ENCODE assay signal across 19 cellular contexts in the genomic region with DNA sequence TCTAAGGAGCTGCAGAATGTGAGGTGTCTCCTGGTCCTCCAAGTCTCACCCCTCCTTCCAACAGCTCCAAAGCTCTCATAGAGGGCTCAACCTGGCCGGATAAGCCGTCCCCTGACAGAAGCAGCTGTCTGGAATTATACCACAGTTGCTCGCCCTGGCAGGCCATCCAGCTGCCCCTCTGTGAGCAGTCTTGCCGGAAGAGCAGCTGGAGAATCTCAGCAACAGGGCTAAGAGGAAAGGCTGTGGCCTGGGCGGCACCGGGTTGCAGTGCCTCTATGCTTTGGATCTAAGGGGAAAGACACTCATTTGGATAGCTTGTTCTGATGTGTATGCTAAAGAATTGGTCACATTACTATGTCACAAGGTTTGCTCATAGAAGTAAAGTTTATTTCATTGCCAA. TPM values are rescaled to one million over a fixed set of nuclear protein-coding genes. Genes with fewer than 3 reads are reported as not detected.
A peak's percentile ranks its signal among the peaks of the same experiment; 100 is the strongest.
DNase-seq lines count a peak whose midpoint lies in the region; ATAC-seq and TF ChIP-seq lines count a peak whose summit lies in the region.
"Had no signal": no experiment of that assay in that cellular context is flagged by ENCODE, and none has a peak within 500 bp of the region (broad histone marks: within the 10 kb centered on the region; RNA-seq: fewer than 3 reads in every experiment).

No MANE protein-coding gene starts in this region.

- H3K27me3 Mint-ChIP-seq in endodermal cell (ENCODE audit: insufficient read depth) = no peaks in the 10 kb centered on the region
- H3K27me3 Mint-ChIP-seq: activated CD8-positive, alpha-beta T cell treated with anti-CD3 and anti-CD28 coated beads for 36 hours had no signal

- H2AK9ac ChIP-seq in IMR-90 (replicated peaks; ENCODE audit: low read depth, low read length, poor library complexity) = no peak overlapping the region

- H3K4me2 ChIP-seq in IMR-90 (ENCODE audit: low read depth, low read length) = peak overlapping the region; percentile 37; the same call in 1 of the 2 replicates

- no peak overlapping the region for H4K91ac ChIP-seq in IMR-90 (ENCODE audit: insufficient read depth, low read depth, low read length)

- no peak overlapping the region for H2BK5ac ChIP-seq in IMR-90 (ENCODE audit: low read depth, low read length, poor library complexity, severe bottlenecking)

- no peak overlapping the region for H2AK5ac ChIP-seq in IMR-90 (ENCODE audit: low read depth, low read length)

- H3K4me1 ChIP-seq in IMR-90 (ENCODE audit: control insufficient read depth, insufficient read depth, low read length) (peaks cover 11% of the 10 kb centered on the region), endodermal cell (ENCODE audit: control insufficient read depth, insufficient read depth, low read length) (no peaks in the 10 kb centered on the region), psoas muscle (peaks cover 91% of the 10 kb centered on the region)
- H3K4me1 ChIP-seq: breast epithelium had no signal

- 0 out of 2 replicates have a peak, but pooled peaks cover 2% of the 10 kb centered on the region for H3K36me3 ChIP-seq in IMR-90 (ENCODE audit: control insufficient read depth, insufficient read depth, low read length)
- no peaks in the 10 kb centered on the region for H3K36me3 ChIP-seq in endodermal cell (ENCODE audit: control insufficient read depth, insufficient read depth, low read length)
- peaks cover 0 to 15% of the 10 kb centered on the region in 2 donors for H3K36me3 ChIP-seq in psoas muscle (ENCODE audit: insufficient read depth in 1 of 2, low read depth in 1 of 2)
- H3K36me3 ChIP-seq: breast epithelium, left lung had no signal

- no peak overlapping the region for H3K56ac ChIP-seq in IMR-90 (ENCODE audit: extremely low read depth, insufficient read depth, low read length)

- DNase-seq in D341Med (ENCODE audit: low spot score) (peak; percentile 61), IMR-90 (no peak), endodermal cell (peak; percentile 16), psoas muscle (peak in 1 of 2 donors; percentile 77), mucosa of gallbladder (ENCODE audit: low spot score) (no peak)
- DNase-seq: activated CD8-positive, alpha-beta T cell treated with anti-CD3 and anti-CD28 coated beads for 36 hours; AML-193; erythroblast; Karpas-422; left lung; NCI-H1092 treated with DMSO at 0.1 percent for 48 hours; NCI-H2081 treated with DMSO at 0.1 percent for 48 hours; stimulated activated CD4-positive, alpha-beta T cell treated with anti-CD3 and anti-CD28 coated beads, Interleukin-15, amount 100 ng/mL, for 24 hours; T-helper 1 cell had no signal

- TF ChIP-seq POLR2A in IMR-90 (IDR thresholded peaks at IDR 0.05; ENCODE audit: low read depth, low read length) = no peak

- H3K9ac ChIP-seq in IMR-90 (ENCODE audit: low read depth, low read length) (no peak overlapping the region), endodermal cell (ENCODE audit: extremely low read depth, low read length, poor library complexity, severe bottlenecking) (no peak overlapping the region)

- no peak overlapping the region for H3K18ac ChIP-seq in IMR-90 (ENCODE audit: low read depth, low read length)

- dilution Hi-C loops in IMR-90 (cut with HindIII; ENCODE audit: low sequenced_read_pairs, unreplicated experiment) = no loop called here

- CTCF ChIA-PET in IMR-90 (lab: Yijun Ruan, JAX) = interaction anchor here (2.5 kb wide), 1 partner anchor 16 kb away, joined by 7 read pairs; no protein-coding TSS in a partner anchor

- intact Hi-C loops in IMR-90 (cut with micrococcal nuclease) (no loop called here), psoas muscle (cut with DNase I) (no loop called here)

- no peak overlapping the region for H2BK20ac ChIP-seq in IMR-90 (ENCODE audit: low read depth, low read length)

- H3K4ac ChIP-seq in IMR-90 (ENCODE audit: low read depth, low read length) = no peak overlapping the region

- POLR2A ChIA-PET in IMR-90 (lab: Charles Lee; ENCODE audit: unreplicated experiment) = no interaction called here

- ATAC-seq in IMR-90 (ENCODE audit: low read depth) = peak; percentile 87
- peak; percentile 74 to 89 (median 81) for ATAC-seq in psoas muscle
- ATAC-seq in GM21619 (IDR thresholded peaks at IDR 0.05; ENCODE audit: unreplicated experiment) = no peak
- no peak for ATAC-seq in GM19467 (IDR thresholded peaks at IDR 0.05; ENCODE audit: unreplicated experiment)
- ATAC-seq: activated CD8-positive, alpha-beta T cell treated with anti-CD3 and anti-CD28 coated beads for 36 hours; left lung had no signal

- 46% methylated on average over 4 of the region's 6 CpGs; no CpG with 5 or more reads in 1 of the 2 experiments for WGBS in IMR-90 (ENCODE audit: extremely low coverage in 2 of 2, insufficient read length in 1 of 2), 2 experiments
- WGBS in endodermal cell (ENCODE audit: insufficient coverage in 1 of 2, insufficient read length in 1 of 2), 2 experiments = 89 to 91% methylated on average over 6 of the region's 6 CpGs
- WGBS in psoas muscle, 3 donors = 32 to 35% (median 34%) methylated on average over 6 of the region's 6 CpGs

- no peak overlapping the region for H2BK15ac ChIP-seq in IMR-90 (ENCODE audit: low read depth, low read length)

- H3K27me3 ChIP-seq in IMR-90 (ENCODE audit: control insufficient read depth, insufficient read depth, low read length) (no peaks in the 10 kb centered on the region), endodermal cell (ENCODE audit: control insufficient read depth, insufficient read depth, low read length, poor library complexity, severe bottlenecking) (no peaks in the 10 kb centered on the region), psoas muscle (ENCODE audit: insufficient read depth in 3 of 3, low read length in 2 of 3) (no peaks in the 10 kb centered on the region)
- H3K27me3 ChIP-seq: breast epithelium, left lung, tibial artery had no signal

- peaks cover 5% of the 10 kb centered on the region for H3K4me1 Mint-ChIP-seq in endodermal cell

- BruUV-seq in IMR-90 (replicated peaks; lab: Mats Ljungman, UMichigan) = no TSS peak

- no peak overlapping the region for H3K14ac ChIP-seq in IMR-90 (replicated peaks; ENCODE audit: low read depth, low read length)

- TF ChIP-seq CTCF in IMR-90 (conservative IDR thresholded peaks at IDR 0.05; ENCODE audit: low read depth, low read length) (no peak), endodermal cell (conservative IDR thresholded peaks at IDR 0.05) (no peak), psoas muscle (IDR thresholded peaks at IDR 0.05) (no peak)

- no peaks in the 10 kb centered on the region for H3K9me3 ChIP-seq in IMR-90 (ENCODE audit: control insufficient read depth, insufficient read depth, low read length)
- H3K9me3 ChIP-seq in endodermal cell (ENCODE audit: control insufficient read depth, low read length) = no peaks in the 10 kb centered on the region
- no peaks in the 10 kb centered on the region for H3K9me3 ChIP-seq in psoas muscle
- H3K9me3 ChIP-seq: breast epithelium, left lung, tibial artery had no signal

- H3K27ac Mint-ChIP-seq in endodermal cell = no peak overlapping the region
- H3K27ac Mint-ChIP-seq: activated CD8-positive, alpha-beta T cell treated with anti-CD3 and anti-CD28 coated beads for 36 hours; activated T-helper 2 cell treated with anti-CD3 and anti-CD28 coated beads, Interferon-gamma antibody, Interleukin-2, Interleukin-4, amounts not matched to agents 10 μg/mL and 5 μg/mL and 100 μg/mL, durations not matched to agents 14 hours and 24 hours and 36 hours had no signal

- H3K36me3 Mint-ChIP-seq in endodermal cell (ENCODE audit: low read depth) = peaks cover 1% of the 10 kb centered on the region

- H4K5ac ChIP-seq in IMR-90 (ENCODE audit: low read depth, low read length) = no peak overlapping the region

- H3K27ac ChIP-seq in IMR-90 (ENCODE audit: insufficient read depth, low read length) (peak overlapping the region; percentile 32; the same call in 1 of the 2 replicates), endodermal cell (ENCODE audit: low read depth, low read length) (no peak overlapping the region), psoas muscle (peak overlapping the region; percentile 79)
- H3K27ac ChIP-seq: breast epithelium, left lung, tibial artery had no signal

- TF ChIP-seq RAD21 in IMR-90 (IDR thresholded peaks at IDR 0.05; ENCODE audit: low read length) = no peak

- no peak overlapping the region for H3K4me3 Mint-ChIP-seq in endodermal cell
- H3K4me3 Mint-ChIP-seq: activated CD8-positive, alpha-beta T cell treated with anti-CD3 and anti-CD28 coated beads for 36 hours had no signal

- no peaks in the 10 kb centered on the region for H4K20me1 ChIP-seq in IMR-90 (ENCODE audit: insufficient read depth, low read length)

- H3K79me1 ChIP-seq in IMR-90 (ENCODE audit: low read depth in 1 of 2, low read length in 2 of 2) = no peaks in the 10 kb centered on the region; a peak in 1 of 4 replicates

- no peak overlapping the region for H4K8ac ChIP-seq in IMR-90 (ENCODE audit: low read depth in 2 of 2, low read length in 2 of 2)

- H3K4me3 ChIP-seq in IMR-90 (ENCODE audit: insufficient read depth, low read depth, low read length) (no peak overlapping the region), endodermal cell (ENCODE audit: low read length) (no peak overlapping the region), psoas muscle (peak overlapping the region; percentile 26)
- H3K4me3 ChIP-seq: breast epithelium, left lung, tibial artery had no signal

- H3K9me3 Mint-ChIP-seq in endodermal cell = no peaks in the 10 kb centered on the region
- H3K9me3 Mint-ChIP-seq: activated CD8-positive, alpha-beta T cell treated with anti-CD3 and anti-CD28 coated beads for 36 hours; activated T-helper 2 cell treated with anti-CD3 and anti-CD28 coated beads, Interferon-gamma antibody, Interleukin-2, Interleukin-4, amounts not matched to agents 10 μg/mL and 5 μg/mL and 100 μg/mL, durations not matched to agents 14 hours and 24 hours and 36 hours had no signal

- no peak overlapping the region for H2BK120ac ChIP-seq in IMR-90 (ENCODE audit: low read depth, low read length)

- peaks cover 4% of the 10 kb centered on the region; the same call in 1 of the 2 replicates for H3K9me1 ChIP-seq in IMR-90 (ENCODE audit: insufficient read depth, low read length)

- no peak overlapping the region for H3K23ac ChIP-seq in IMR-90 (ENCODE audit: low read depth, low read length)

- H2AFZ ChIP-seq in IMR-90 (replicated peaks; ENCODE audit: low read length, poor library complexity) = no peak overlapping the region

- in situ Hi-C loops in IMR-90 (cut with MboI; ENCODE audit: low sequenced_read_pairs) = no loop called here

RNA-seq across cellular contexts. Expression of gene TMCC2, which starts 12.4 kb away (rescaled TPM):
- total RNA-seq in IMR-90 (2012; rRNA removed) (2.0 and 2.2 TPM in 2 replicates), endodermal cell (1 to 10 TPM; 5.2 to 5.8 TPM), psoas muscle (10 to 100 TPM in 1 of 4 donors, 1 to 10 TPM in 3; 3.4 to 21.4 (median 6.9) TPM), mucosa of gallbladder (2.8 TPM)
- polyA plus RNA-seq in IMR-90 (2012; rRNA removed) (4.2 and 4.6 TPM in 2 replicates), psoas muscle (10 to 100 TPM in 1 of 3 donors, 1 to 10 TPM in 1, under 1 TPM in 1; 0.66 to 17.5 (median 4.3) TPM)
- 4.5 and 5.0 TPM in 2 replicates for polyA plus RNA-seq in IMR-90 (2012; cell fraction: cytosol; rRNA removed)
- polyA plus RNA-seq in IMR-90 (2012; cell fraction: nucleus; rRNA removed; ENCODE audit: low replicate concordance) = 4.4 and 7.7 TPM in 2 replicates
- 9.8 TPM for polyA plus RNA-seq in endodermal cell (2013, experiment 1 of 2)
- 7.5 TPM for polyA plus RNA-seq in endodermal cell (2013, experiment 2 of 2)

RNA-seq across cellular contexts. Expression of gene DSTYK, which starts 28.6 kb away (rescaled TPM):
- 18.3 and 19.2 TPM in 2 replicates for total RNA-seq in IMR-90 (2012; rRNA removed)
- 7.2 and 8.0 TPM in 2 replicates for polyA plus RNA-seq in IMR-90 (2012; rRNA removed)
- 2.9 and 3.2 TPM in 2 replicates for polyA plus RNA-seq in IMR-90 (2012; cell fraction: cytosol; rRNA removed)
- 1.8 and 5.1 TPM in 2 replicates for polyA plus RNA-seq in IMR-90 (2012; cell fraction: nucleus; rRNA removed; ENCODE audit: low replicate concordance)
- total RNA-seq in endodermal cell = 10 to 100 TPM in 1 of 2 donors, 1 to 10 TPM in 1; 9.8 to 11.0 TPM
- polyA plus RNA-seq in endodermal cell (2013, experiment 1 of 2) = 6.4 TPM
- 6.5 TPM for polyA plus RNA-seq in endodermal cell (2013, experiment 2 of 2)
- 10 to 100 TPM in 3 of 4 donors, 1 to 10 TPM in 1; 10.0 to 22.6 (median 13.9) TPM for total RNA-seq in psoas muscle
- 10 to 100 TPM in 1 of 3 donors, 1 to 10 TPM in 2; 2.3 to 19.3 (median 5.2) TPM for polyA plus RNA-seq in psoas muscle
- 12.4 TPM for total RNA-seq in mucosa of gallbladder

Comparison
In these comparisons a context has a peak if more than half of its experiments do, and no peak if none do; other contexts are left out.
1. DNase-seq: peak in D341Med (single experiment) and endodermal cell (single experiment); none in IMR-90 (single experiment) and mucosa of gallbladder (single experiment).
2. ATAC-seq: peak in IMR-90 (single experiment) and psoas muscle (4 of 4); none in GM21619 (single experiment) and GM19467 (single experiment).